In the genomic region with DNA sequence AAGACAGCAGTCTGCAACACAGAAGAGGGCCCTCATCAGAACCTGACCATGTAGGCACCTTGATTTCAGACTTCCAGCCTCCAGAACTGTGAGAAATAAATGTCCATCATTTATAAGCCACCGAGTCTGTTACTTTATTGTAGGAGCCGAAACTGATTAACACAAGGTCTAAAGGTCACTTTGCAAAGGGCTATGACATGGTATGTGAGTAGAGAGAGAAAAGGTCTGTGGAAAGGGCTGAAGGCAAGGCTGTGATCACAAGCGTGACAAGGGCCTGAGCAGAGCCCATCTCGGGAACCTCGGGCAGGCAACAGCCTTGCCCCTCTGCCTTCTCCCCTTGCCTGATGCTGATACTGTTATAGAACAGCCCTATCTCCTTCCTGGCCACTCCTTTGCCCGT, we compare ENCODE assay signal across 18 cellular contexts.
A peak's percentile ranks its signal among the peaks of the same experiment; 100 is the strongest.
DNase-seq lines count a peak whose midpoint lies in the region; ATAC-seq and TF ChIP-seq lines count a peak whose summit lies in the region.
"Had no signal": no experiment of that assay in that cellular context is flagged by ENCODE, and none has a peak within 500 bp of the region (broad histone marks: within the 10 kb centered on the region; RNA-seq: fewer than 3 reads in every experiment).

No MANE protein-coding gene starts in this region.

- peaks cover 11% of the 10 kb centered on the region for H3K4me1 Mint-ChIP-seq in nephron

- ATAC-seq in GM21529 (IDR thresholded peaks at IDR 0.05; ENCODE audit: unreplicated experiment) = no peak
- ATAC-seq: CD8-positive, alpha-beta T cell; Panc1; Right ventricle myocardium inferior had no signal

- no peak for TF ChIP-seq CTCF in nephron (IDR thresholded peaks at IDR 0.05; ENCODE audit: unreplicated experiment in 3 of 3)

- H3K36me3 Mint-ChIP-seq in nephron (ENCODE audit: low read depth) = no peaks in the 10 kb centered on the region
- H3K36me3 Mint-ChIP-seq: CD8-positive, alpha-beta T cell had no signal

- H3K9me3 Mint-ChIP-seq in nephron = peaks cover 4% of the 10 kb centered on the region
- H3K9me3 Mint-ChIP-seq: CD8-positive, alpha-beta T cell; HFFc6 had no signal

- no peak overlapping the region for H3K4me3 Mint-ChIP-seq in nephron
- H3K4me3 Mint-ChIP-seq: CD8-positive, alpha-beta T cell; HFFc6 had no signal

- peak overlapping the region; percentile 9 to 80 (median 42) for H3K27ac Mint-ChIP-seq in nephron
- H3K27ac Mint-ChIP-seq: CD8-positive, alpha-beta T cell; HFFc6 had no signal

- H3K27me3 Mint-ChIP-seq in nephron (ENCODE audit: low read depth) = no peaks in the 10 kb centered on the region

- peak; percentile 49 for DNase-seq in DMS79 treated with DMSO at 0.1 percent for 48 hours (lab: John Stamatoyannopoulos, UW)
- DNase-seq in DMS79 (lab: John Stamatoyannopoulos, UW) = no peak
- peak; percentile 59 for DNase-seq in kidney tubule cell (ENCODE audit: low spot score)
- DNase-seq in UCSD-AML1 (lab: John Stamatoyannopoulos, UW; ENCODE audit: unreplicated experiment) = no peak
- DNase-seq in COLO829 (ENCODE audit: low spot score) = no peak
- DNase-seq in stimulated activated CD4-positive, alpha-beta T cell treated with anti-CD3 and anti-CD28 coated beads, Interleukin-2, amount 100 ng/mL, for 24 hours = no peak
- DNase-seq: CD8-positive, alpha-beta T cell; EL; HFFc6; KG1; NCI-H1048; NCI-H1436 treated with DMSO at 0.1 percent for 48 hours; NCI-H2227 treated with DMSO at 0.1 percent for 48 hours; NCI-H524 treated with DMSO at 0.1 percent for 48 hours had no signal

Comparison
In these comparisons a context has a peak if more than half of its experiments do, and no peak if none do; other contexts are left out.
1. DNase-seq: peak in DMS79 treated with DMSO at 0.1 percent for 48 hours (single experiment) and kidney tubule cell (single experiment); none in DMS79 (single experiment), UCSD-AML1 (single experiment), COLO829 (single experiment) and stimulated activated CD4-positive, alpha-beta T cell treated with anti-CD3 and anti-CD28 coated beads, Interleukin-2, amount 100 ng/mL, for 24 hours (0 of 2).